Comparison of ENCODE assay signal across 9 cellular contexts in the genomic region with DNA sequence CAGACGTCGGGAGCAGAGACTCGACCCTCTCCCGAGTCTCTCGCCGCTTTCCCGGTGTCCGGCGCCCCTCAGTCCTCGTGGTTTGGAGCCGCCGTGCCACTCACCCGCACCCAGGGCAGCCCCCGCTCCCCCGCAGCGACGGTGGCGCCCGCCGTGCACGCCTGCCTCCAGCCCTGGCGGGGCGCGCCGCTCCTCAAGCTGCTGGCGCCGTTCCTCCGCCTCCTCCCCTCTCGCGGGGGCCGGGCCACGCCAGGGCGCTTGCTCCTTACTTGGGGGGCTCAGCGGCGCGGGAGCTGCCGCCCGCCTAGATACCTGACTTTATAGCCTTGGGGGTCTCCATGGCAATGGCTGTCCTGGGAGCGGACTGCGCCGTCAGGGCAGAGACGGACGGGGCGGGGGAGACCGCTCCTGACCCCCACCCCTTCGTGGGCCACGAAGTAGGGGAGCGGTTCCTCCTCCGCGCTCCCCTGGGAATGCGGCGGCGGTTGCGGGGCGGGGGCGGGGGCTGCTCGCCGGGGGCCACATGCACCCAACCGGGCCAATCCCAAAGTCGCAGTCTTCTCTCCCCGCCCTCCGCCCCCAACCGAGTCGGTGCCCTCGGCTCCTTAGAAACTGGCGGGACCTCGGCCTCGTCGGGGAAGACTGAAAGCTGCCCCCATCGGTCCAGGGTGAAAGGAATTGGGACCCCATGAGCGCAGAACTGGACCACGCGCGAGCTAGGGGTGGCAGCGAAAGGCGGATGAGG. TPM values are rescaled to one million over a fixed set of nuclear protein-coding genes. Genes with fewer than 3 reads are reported as not detected.
A peak's percentile ranks its signal among the peaks of the same experiment; 100 is the strongest.
DNase-seq lines count a peak whose midpoint lies in the region; ATAC-seq and TF ChIP-seq lines count a peak whose summit lies in the region.
"Had no signal": no experiment of that assay in that cellular context is flagged by ENCODE, and none has a peak within 500 bp of the region (broad histone marks: within the 10 kb centered on the region; RNA-seq: fewer than 3 reads in every experiment).

A gene with protein sequence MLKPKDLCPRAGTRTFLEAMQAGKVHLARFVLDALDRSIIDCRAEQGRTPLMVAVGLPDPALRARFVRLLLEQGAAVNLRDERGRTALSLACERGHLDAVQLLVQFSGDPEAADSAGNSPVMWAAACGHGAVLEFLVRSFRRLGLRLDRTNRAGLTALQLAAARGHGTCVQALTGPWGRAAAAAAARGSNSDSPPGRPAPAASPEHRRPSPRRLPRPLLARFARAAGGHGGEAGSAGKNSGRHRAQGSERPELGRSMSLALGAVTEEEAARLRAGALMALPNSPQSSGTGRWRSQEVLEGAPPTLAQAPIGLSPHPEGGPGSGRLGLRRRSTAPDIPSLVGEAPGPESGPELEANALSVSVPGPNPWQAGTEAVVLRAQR (minus strand): TSS at position 195 of the 745 bp plus-strand sequence. CDS start 478 bp downstream, outside the sequence.

- DNase-seq in NCI-H146 (lab: John Stamatoyannopoulos, UW), result peak; percentile 38
- DNase-seq in NCI-H146 treated with DMSO at 0.1 percent for 48 hours (lab: John Stamatoyannopoulos, UW; ENCODE audit: unreplicated experiment), result no peak
- peak; percentile 71 for DNase-seq in activated naive CD8-positive, alpha-beta T cell treated with anti-CD3 and anti-CD28 coated beads, Interleukin-2, amount 10 ng/mL, durations not matched to agents 7 days and 5 days
- peak; percentile 13 for DNase-seq in stimulated activated CD8-positive, alpha-beta memory T cell treated with anti-CD3 and anti-CD28 coated beads, Interleukin-15, amount 100 ng/mL, for 24 hours (ENCODE audit: low read depth)
- no peak for DNase-seq in H4 (ENCODE audit: low spot score)

- no peaks in the 10 kb centered on the region for H3F3A ChIP-seq in OCI-LY1 (ENCODE audit: insufficient read depth, low read length)

- TF ChIP-seq CTCF in OCI-LY1 (IDR thresholded peaks at IDR 0.05; ENCODE audit: low read length), result no peak

- no peaks in the 10 kb centered on the region for H3K9me3 ChIP-seq in OCI-LY1 (ENCODE audit: low read length)
- H3K9me3 ChIP-seq in iPS-18c (ENCODE audit: control insufficient read depth, insufficient read depth, low read length), result no peaks in the 10 kb centered on the region

- H3K27me3 ChIP-seq in OCI-LY1 (ENCODE audit: insufficient read depth, low read length), result no peaks in the 10 kb centered on the region; the same call in 1 of the 2 replicates

- H4K20me1 ChIP-seq in OCI-LY1 (ENCODE audit: insufficient read depth, low read length), result no peaks in the 10 kb centered on the region

- H3K4me2 ChIP-seq in OCI-LY1 (ENCODE audit: low read length), result peak within 1 kb of the TSS; percentile 73

- H3K9me3 Mint-ChIP-seq in activated naive CD8-positive, alpha-beta T cell treated with anti-CD3 and anti-CD28 coated beads, Interleukin-2, amount 10 ng/mL, durations not matched to agents 7 days and 5 days, result no peaks in the 10 kb centered on the region

- H3K4me3 ChIP-seq in OCI-LY1 (ENCODE audit: low read depth, low read length, poor library complexity, severe bottlenecking), result peak within 1 kb of the TSS; percentile 59
- peak within 1 kb of the TSS; percentile 57 for H3K4me3 ChIP-seq in iPS-18c (ENCODE audit: insufficient read depth, low read depth, low read length)

- H2AFZ ChIP-seq in OCI-LY1 (ENCODE audit: low read length), result no peak within 1 kb of the TSS

- peak within 1 kb of the TSS; percentile 14; the same call in 1 of the 2 replicates for H3K9ac ChIP-seq in OCI-LY1 (ENCODE audit: low read length)

- H3K9me2 ChIP-seq in OCI-LY1 (ENCODE audit: low read depth, low read length), result no peaks in the 10 kb centered on the region

- peaks cover 14% of the 10 kb centered on the region for H3K4me1 ChIP-seq in OCI-LY1 (ENCODE audit: insufficient read depth, low read length, severe bottlenecking)

- no peak within 1 kb of the TSS for H3K27ac ChIP-seq in OCI-LY1 (ENCODE audit: low read depth, low read length, poor library complexity, severe bottlenecking)
- H3K27ac ChIP-seq: C4-2B had no signal

- H3K27me3 Mint-ChIP-seq in activated naive CD8-positive, alpha-beta T cell treated with anti-CD3 and anti-CD28 coated beads, Interleukin-2, amount 10 ng/mL, durations not matched to agents 7 days and 5 days, result peaks cover 43% of the 10 kb centered on the region

- H3K36me3 Mint-ChIP-seq in activated naive CD8-positive, alpha-beta T cell treated with anti-CD3 and anti-CD28 coated beads, Interleukin-2, amount 10 ng/mL, durations not matched to agents 7 days and 5 days, result no peaks in the 10 kb centered on the region

- ATAC-seq in activated naive CD8-positive, alpha-beta T cell treated with anti-CD3 and anti-CD28 coated beads, Interleukin-2, amount 10 ng/mL, durations not matched to agents 7 days and 5 days (ENCODE audit: low read depth), result peak; percentile 51
- ATAC-seq in HG03521 (IDR thresholded peaks at IDR 0.05; ENCODE audit: unreplicated experiment), result no peak

- POLR2A ChIA-PET in activated naive CD8-positive, alpha-beta T cell treated with anti-CD3 and anti-CD28 coated beads, Interleukin-2, amount 10 ng/mL, durations not matched to agents 7 days and 5 days (lab: Charles Lee), result interaction anchor here (0.6 to 4.4 kb wide), 2 partner anchors 26 to 139 kb away, joined by 3 to 39 read pairs; partner anchors contain the start of gene PLCB2

- no peaks in the 10 kb centered on the region for H3K36me3 ChIP-seq in OCI-LY1 (ENCODE audit: insufficient read depth, low read length)

- H3K27ac Mint-ChIP-seq in activated naive CD8-positive, alpha-beta T cell treated with anti-CD3 and anti-CD28 coated beads, Interleukin-2, amount 10 ng/mL, durations not matched to agents 7 days and 5 days, result no peak within 1 kb of the TSS

- no peaks in the 10 kb centered on the region for H3K79me2 ChIP-seq in OCI-LY1 (ENCODE audit: insufficient read depth, low read length)

- H3K4me3 Mint-ChIP-seq in activated naive CD8-positive, alpha-beta T cell treated with anti-CD3 and anti-CD28 coated beads, Interleukin-2, amount 10 ng/mL, durations not matched to agents 7 days and 5 days, result peak within 1 kb of the TSS; percentile 72

- H3K4me1 Mint-ChIP-seq in activated naive CD8-positive, alpha-beta T cell treated with anti-CD3 and anti-CD28 coated beads, Interleukin-2, amount 10 ng/mL, durations not matched to agents 7 days and 5 days, result no peaks in the 10 kb centered on the region

RNA-seq across cellular contexts. Expression of the gene that starts here (rescaled TPM):
- total RNA-seq in activated naive CD8-positive, alpha-beta T cell treated with anti-CD3 and anti-CD28 coated beads, Interleukin-2, amount 10 ng/mL, durations not matched to agents 7 days and 5 days, result under 1 TPM in 1 of 2 experiments, not detected in 1; 0.26 TPM
- 0.37 TPM in 1 of 2 replicates, not detected in the other for total RNA-seq in H4 (2014; rRNA removed; shearing (Covaris generic))

Comparison
In these comparisons a context has a peak if more than half of its experiments do, and no peak if none do; other contexts are left out.
1. DNase-seq: peak in NCI-H146 (single experiment) and stimulated activated CD8-positive, alpha-beta memory T cell treated with anti-CD3 and anti-CD28 coated beads, Interleukin-15, amount 100 ng/mL, for 24 hours (single experiment); none in NCI-H146 treated with DMSO at 0.1 percent for 48 hours (single experiment) and H4 (single experiment).
2. Peak in DNase-seq and ATAC-seq in activated naive CD8-positive, alpha-beta T cell treated with anti-CD3 and anti-CD28 coated beads, Interleukin-2, amount 10 ng/mL, durations not matched to agents 7 days and 5 days; RNA of the gene not detected or under 1 TPM.